Comparison of ENCODE assay signal across 10 cellular contexts in genomic region chr9:68974431-68974830, GRCh38. TPM values are rescaled to one million over a fixed set of nuclear protein-coding genes. Genes with fewer than 3 reads are reported as not detected.
DNase-seq lines count a peak whose midpoint lies in the region; ATAC-seq, FAIRE-seq and TF ChIP-seq lines count a peak whose summit lies in the region.
"Had no signal": no experiment of that assay in that cellular context is flagged by ENCODE, and none has a peak within 500 bp of the region (broad histone marks: within the 10 kb centered on the region; RNA-seq: fewer than 3 reads in every experiment).

No MANE protein-coding gene starts in this region.

- TF ChIP-seq POLR2A in GM12878 (IDR thresholded peaks at IDR 0.05; ENCODE audit: low read depth, low read length) = no peak

- H3K4me2 ChIP-seq in GM12878 (ENCODE audit: control insufficient read depth, insufficient read depth) = peak overlapping the region; percentile 85

- peak; percentile 95 for FAIRE-seq in GM19239 (lab: Jason Lieb, UNC)
- FAIRE-seq in GM12878 (lab: Jason Lieb, UNC) = peak; percentile 96

- BruUV-seq in GM12878 (replicated peaks; lab: Mats Ljungman, UMichigan) = no TSS peak

- H3K27ac ChIP-seq in GM12878 (ENCODE audit: control insufficient read depth, insufficient read depth) = peak overlapping the region; percentile 66
- H3K27ac ChIP-seq: brain microvascular endothelial cell had no signal

- CTCF ChIA-PET in GM10248 (lab: Yijun Ruan, JAX) (interaction anchor here (0.8 to 5.8 kb wide), 11 partner anchors 9 to 406 kb away, joined by 3 to 34 read pairs (median 5); no protein-coding TSS in a partner anchor), GM12878 (lab: Yijun Ruan, JAX) (interaction anchor here (0.9 to 5.8 kb wide), 8 partner anchors 7 to 25 kb away, joined by 3 to 23 read pairs (median 7); no protein-coding TSS in a partner anchor)

- TF ChIP-seq EP300 in GM12878 (IDR thresholded peaks at IDR 0.05; ENCODE audit: borderline replicate concordance in 1 of 2, control insufficient read depth in 1 of 2, low read depth in 2 of 2, low read length in 2 of 2) = peak; percentile 69 to 76; a peak in 2 of 4 replicates

- no peaks in the 10 kb centered on the region for H3K27me3 ChIP-seq in GM12878 (replicated peaks in 1 of 2; ENCODE audit: control insufficient read depth in 2 of 2, insufficient read depth in 2 of 2, low read length in 1 of 2)
- H3K27me3 ChIP-seq: brain microvascular endothelial cell had no signal

- in situ Hi-C loops in GM12878 (cut with MboI) = no loop called here

- TF ChIP-seq CTCF in GM10248 (IDR thresholded peaks at IDR 0.05; ENCODE audit: control extremely low read depth, extremely low read depth, low read depth, missing control alignments) = no peak
- TF ChIP-seq CTCF in GM12878 (IDR thresholded peaks at IDR 0.05 in 2 of 3, conservative IDR thresholded peaks at IDR 0.05 in 1 of 3; ENCODE audit: control insufficient read depth in 2 of 3, extremely low read depth in 1 of 3, insufficient read depth in 1 of 3, low read depth in 3 of 3, low read length in 3 of 3) = no peak

- DNase-seq in GM10248 (ENCODE audit: extremely low spot score) (peak; percentile 66), GM19239 (ENCODE audit: insufficient read length, low spot score) (no peak), GM12878 (ENCODE audit: low read depth, low spot score) (peak; percentile 84), NCI-H1436 (lab: John Stamatoyannopoulos, UW) (no peak), ecto neural progenitor cell (ENCODE audit: low spot score) (no peak), globus pallidus (ENCODE audit: low spot score) (no peak), NCI-H1105 (lab: John Stamatoyannopoulos, UW) (no peak)
- DNase-seq: brain microvascular endothelial cell, immature natural killer cell had no signal

- intact Hi-C loops in GM12878 (cut with micrococcal nuclease; ENCODE audit: unreplicated experiment) = no loop called here

- POLR2A ChIA-PET in GM10248 (lab: Yijun Ruan, JAX) = interaction anchor here (0.6 to 2.0 kb wide), 2 partner anchors 9 to 15 kb away, joined by 3 to 9 read pairs; no protein-coding TSS in a partner anchor
- POLR2A ChIA-PET in GM12878 (lab: Charles Lee) = interaction anchor here (1.2 to 2.8 kb wide), 4 partner anchors 9 to 25 kb away, joined by 3 to 9 read pairs (median 6); no protein-coding TSS in a partner anchor

- no peak for TF ChIP-seq RAD21 in GM12878 (IDR thresholded peaks at IDR 0.05; ENCODE audit: insufficient read depth, low read depth, low read length)

- H4K20me1 ChIP-seq in GM12878 (ENCODE audit: control insufficient read depth, insufficient read depth) = no peaks in the 10 kb centered on the region

- RAD21 ChIA-PET in GM12878 (lab: Charles Lee; ENCODE audit: unreplicated experiment) = interaction anchor here (0.6 to 4.1 kb wide), 8 partner anchors 9 to 55 kb away, joined by 3 to 29 read pairs (median 5); no protein-coding TSS in a partner anchor

- ATAC-seq in HG02981 (IDR thresholded peaks at IDR 0.05; ENCODE audit: unreplicated experiment) (peak; percentile 77), GM12878 (peak; percentile 92)

- no peak overlapping the region for H2AFZ ChIP-seq in GM12878 (ENCODE audit: control insufficient read depth, low read depth, low read length)

- H3K9ac ChIP-seq in GM12878 (ENCODE audit: control insufficient read depth, insufficient read depth, low read length) = no peak overlapping the region; the same call in 1 of the 2 replicates

- no peaks in the 10 kb centered on the region; the same call in 2 of the 3 replicates for H3K9me3 ChIP-seq in GM12878 (replicated peaks; ENCODE audit: control insufficient read depth, insufficient read depth, low read length)

- H3K36me3 ChIP-seq in GM12878 (ENCODE audit: control insufficient read depth in 2 of 2, insufficient read depth in 2 of 2, low read length in 1 of 2) = no peaks in the 10 kb centered on the region
- H3K36me3 ChIP-seq: brain microvascular endothelial cell had no signal

- SMC1A ChIA-PET in GM12878 (lab: Charles Lee; ENCODE audit: uncharacterized antibody, unreplicated experiment) = interaction anchor here (0.9 to 12.2 kb wide), 10 partner anchors 9 to 211 kb away, joined by 3 to 160 read pairs (median 4); no protein-coding TSS in a partner anchor

- 1% methylated on average over 5 of the region's 5 CpGs for WGBS in GM12878 (ENCODE audit: insufficient coverage, insufficient replicate concordance, low lambda C conversion rate, missing lambda C conversion rate)

- peaks cover 36% of the 10 kb centered on the region for H3K4me1 ChIP-seq in GM12878 (ENCODE audit: control insufficient read depth, insufficient read depth, low read length)

- H3K4me3 ChIP-seq in GM12878 = peak overlapping the region; percentile 28; the same call in 1 of the 2 replicates

- no peaks in the 10 kb centered on the region for H3K79me2 ChIP-seq in GM12878 (ENCODE audit: control insufficient read depth, insufficient read depth, low read length)

TF ChIP-seq in GM12878, 131 proteins besides CTCF, POLR2A, EP300 and RAD21 (continues in another document):
- TF ChIP-seq CBX5 (IDR thresholded peaks at IDR 0.05; ENCODE audit: low read depth) = no peak
- no peak for TF ChIP-seq YY1 (IDR thresholded peaks at IDR 0.05; ENCODE audit: low read depth, low read length)
- no peak for TF ChIP-seq SPI1 (IDR thresholded peaks at IDR 0.05; ENCODE audit: borderline replicate concordance, insufficient read depth, low read depth, low read length)
- no peak for TF ChIP-seq EZH2 (IDR thresholded peaks at IDR 0.05; ENCODE audit: borderline replicate concordance, control insufficient read depth, low read depth, low read length)
- peak; percentile 75; the same call in 1 of the 2 replicates for TF ChIP-seq ZBED1 (IDR thresholded peaks at IDR 0.05; ENCODE audit: borderline replicate concordance)
- TF ChIP-seq RELB (IDR thresholded peaks at IDR 0.05; ENCODE audit: low read depth) = no peak
- peak; percentile 91 for TF ChIP-seq ZNF217 (IDR thresholded peaks at IDR 0.05)
- TF ChIP-seq BHLHE40 (IDR thresholded peaks at IDR 0.05; ENCODE audit: borderline replicate concordance in 1 of 2, low read depth in 2 of 2, low read length in 1 of 2) = no peak
- TF ChIP-seq MXI1 (IDR thresholded peaks at IDR 0.05; ENCODE audit: low read depth, low read length) = no peak
- no peak for TF ChIP-seq BRCA1 (IDR thresholded peaks at IDR 0.05; ENCODE audit: low read depth, low read length)
- TF ChIP-seq SREBF2 (IDR thresholded peaks at IDR 0.05; ENCODE audit: low read length) = no peak
- peak; percentile 69 for TF ChIP-seq BCL3 (IDR thresholded peaks at IDR 0.05; ENCODE audit: borderline replicate concordance, insufficient read depth, low read depth, low read length, poor library complexity, severe bottlenecking)
- peak; percentile 45; the same call in 1 of the 2 replicates for TF ChIP-seq DPF2 (IDR thresholded peaks at IDR 0.05)
- TF ChIP-seq IKZF2 (IDR thresholded peaks at IDR 0.05) = peak; percentile 54 to 63; a peak in 3 of 4 replicates
- peak; percentile 63; the same call in 1 of the 2 replicates for TF ChIP-seq TBL1XR1 (IDR thresholded peaks at IDR 0.05; ENCODE audit: low read depth, low read length)
- TF ChIP-seq ZNF24 (IDR thresholded peaks at IDR 0.05) = no peak; the same call in 1 of the 2 replicates

RNA-seq across cellular contexts. Expression of gene PRKACG, which starts 39.5 kb away (rescaled TPM):
- not detected in 2 replicates for total RNA-seq in GM12878 (2013; cell fraction: nucleolus; rRNA removed)
- total RNA-seq in GM12878 (2014; rRNA removed) (not detected in 2 replicates), GM12878 (2014; rRNA removed; fragmentation: Illumina TruSeq; extraction: Trizol) (not detected in 2 replicates), GM12878 (2021) (not detected in 2 replicates)
- polyA plus RNA-seq in GM12878 (2011; ENCODE audit: low read depth) = not detected
- polyA plus RNA-seq in GM12878 (2011; rRNA removed) (not detected in 2 replicates), GM12878 (2014; fragmentation: Illumina TruSeq; extraction: Trizol) (not detected in 2 replicates), GM12878 (2014; fragmentation: Nextera tagmentation; extraction: Ambion mirVana) (not detected), GM12878 (2014; rRNA removed) (not detected in 2 replicates), GM12878 (2016; fragmentation: Nextera tagmentation; extraction: Ambion mirVana) (not detected)
- polyA plus RNA-seq in GM12878 (2011; cell fraction: cytosol; rRNA removed) = not detected in 2 replicates
- polyA plus RNA-seq in GM12878 (2011; cell fraction: nucleus; rRNA removed) = not detected in 2 replicates
- polyA plus RNA-seq in GM12878 (2012) = not detected in 2 replicates
- polyA minus RNA-seq in GM12878 (2011; rRNA and poly(A)+ RNA removed) = not detected in 2 replicates
- not detected in 2 replicates for polyA minus RNA-seq in GM12878 (2011; cell fraction: cytosol; rRNA and poly(A)+ RNA removed)
- polyA minus RNA-seq in GM12878 (2011; cell fraction: nucleus; rRNA and poly(A)+ RNA removed) = not detected in 2 replicates
- polyA plus RNA-seq: immature natural killer cell had no signal

Comparison
In these comparisons a context has a peak if more than half of its experiments do, and no peak if none do; other contexts are left out.
1. DNase-seq: peak in GM10248 (single experiment) and GM12878 (single experiment); none in GM19239 (single experiment), NCI-H1436 (single experiment), ecto neural progenitor cell (single experiment), globus pallidus (single experiment) and NCI-H1105 (single experiment).